32 cellular contexts compared by ENCODE assay signal in genomic region chr22:35830305-35830704, GRCh38.
"Had no signal": no experiment of that assay in that cellular context is flagged by ENCODE, and none has a peak within 500 bp of the region (broad histone marks: within the 10 kb centered on the region; RNA-seq: fewer than 3 reads in every experiment).

No MANE protein-coding gene starts in this region.

- H3K27ac ChIP-seq: ascending aorta, body of pancreas, breast epithelium, PC-9, RWPE1 had no signal

- H2AFZ ChIP-seq: PC-9 had no signal

- ATAC-seq: activated CD8-positive, alpha-beta T cell treated with anti-CD3 and anti-CD28 coated beads for 36 hours; activated T-cell treated with anti-CD3 and anti-CD28 coated beads, Interleukin-2, amount 50 U/mL, for 72 hours; activated T-helper 17 cell treated with anti-CD3 and anti-CD28 coated beads, Interleukin-2, amount 50 U/mL, for 72 hours; body of pancreas; Right ventricle myocardium inferior had no signal

- H3K4me1 ChIP-seq: breast epithelium had no signal

- H3K36me3 ChIP-seq: ascending aorta, breast epithelium had no signal

- FAIRE-seq: RCC 7860 had no signal

- H3K27me3 ChIP-seq: ascending aorta, body of pancreas, breast epithelium had no signal

- DNase-seq: activated CD4-positive, alpha-beta T cell treated with anti-CD3 and anti-CD28 coated beads, Interleukin-2, amount 10 ng/mL, durations not matched to agents 24 days and 14 days; activated CD4-positive, alpha-beta T cell treated with anti-CD3 and anti-CD28 coated beads, Interleukin-2, amount 50 U/mL, for 4 hours; activated CD8-positive, alpha-beta T cell treated with anti-CD3 and anti-CD28 coated beads for 36 hours; activated gamma-delta T cell; activated naive CD4-positive, alpha-beta T cell treated with Interleukin-2 at 50 U/mL for 16 hours; activated naive CD8-positive, alpha-beta T cell treated with anti-CD3 and anti-CD28 coated beads, Interleukin-2, amount 10 ng/mL, durations not matched to agents 7 days and 5 days; activated T-cell treated with anti-CD3 and anti-CD28 coated beads, Interleukin-2, amount 50 U/mL, for 1 hour; activated T-cell treated with anti-CD3 and anti-CD28 coated beads, Interleukin-2, amount 50 U/mL, for 72 hours; amygdala; body of pancreas; caudate nucleus; cerebellar nuclear complex; Karpas-422; KBM-7; NCI-H1105; NCI-H1436; NCI-H1694; NCI-H1930; NCI-H2081 treated with DMSO at 0.1 percent for 48 hours; NCI-H345; NCI-H524 treated with DMSO at 0.1 percent for 48 hours; PC-9; SW 1271; T-helper 1 cell; T-helper 2 cell; T1000 had no signal

- H3K4me3 ChIP-seq: ascending aorta, body of pancreas, breast epithelium, PC-9 had no signal

- H3K4me2 ChIP-seq: PC-9 had no signal

- H3K9me3 ChIP-seq: ascending aorta, body of pancreas, breast epithelium had no signal
